Comparison of ENCODE assay signal across 11 cellular contexts in the genomic region with DNA sequence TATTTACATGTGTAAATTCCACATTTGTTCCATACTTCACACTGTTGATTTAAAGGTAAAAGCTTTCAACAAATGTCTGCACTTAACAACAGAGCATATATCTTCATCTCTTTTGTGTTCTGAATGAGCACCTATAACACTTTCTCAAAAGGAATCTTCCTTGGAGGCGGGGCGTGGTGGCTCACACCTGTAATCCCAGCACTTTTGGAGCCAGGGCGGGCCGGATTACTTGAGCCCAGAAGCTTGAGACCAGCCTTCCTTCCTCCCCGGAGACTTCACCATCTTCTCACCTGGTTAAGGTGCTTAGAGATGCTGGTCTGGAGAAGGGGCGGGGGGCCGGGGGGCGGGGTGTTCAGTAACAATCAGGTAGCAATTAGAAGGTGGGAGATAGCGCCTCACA. TPM values are rescaled to one million over a fixed set of nuclear protein-coding genes. Genes with fewer than 3 reads are reported as not detected.
"Had no signal": no experiment of that assay in that cellular context is flagged by ENCODE, and none has a peak within 500 bp of the region (broad histone marks: within the 10 kb centered on the region; RNA-seq: fewer than 3 reads in every experiment).

No MANE protein-coding gene starts in this region.

- H3K27ac Mint-ChIP-seq: HFFc6 had no signal

- ATAC-seq: HCT116, K562 had no signal

- H3K4me1 ChIP-seq: HAP-1 had no signal

- H3K36me3 ChIP-seq: HAP-1 had no signal

- FAIRE-seq: K562 had no signal

- H3K9me3 ChIP-seq: HAP-1 had no signal

- H3K4me3 Mint-ChIP-seq: HFFc6 had no signal

- H3K4me3 ChIP-seq: GM23248, HAP-1, K562 had no signal

- H3K27ac ChIP-seq: GM23248, HL-60 had no signal

- DNase-seq: GM23248, GOT3, H7, HFFc6, IMR-90 had no signal

RNA-seq across cellular contexts. Expression of a gene that starts 16.5 kb away (rescaled TPM):
- total RNA-seq: GM23248, IMR-90 had no signal

RNA-seq across cellular contexts. Expression of a gene that starts 54.2 kb away (rescaled TPM):
- total RNA-seq: GM23248, H4, H7, HFFc6, HT1080, IMR-90, K562 had no signal
